In the genomic region with DNA sequence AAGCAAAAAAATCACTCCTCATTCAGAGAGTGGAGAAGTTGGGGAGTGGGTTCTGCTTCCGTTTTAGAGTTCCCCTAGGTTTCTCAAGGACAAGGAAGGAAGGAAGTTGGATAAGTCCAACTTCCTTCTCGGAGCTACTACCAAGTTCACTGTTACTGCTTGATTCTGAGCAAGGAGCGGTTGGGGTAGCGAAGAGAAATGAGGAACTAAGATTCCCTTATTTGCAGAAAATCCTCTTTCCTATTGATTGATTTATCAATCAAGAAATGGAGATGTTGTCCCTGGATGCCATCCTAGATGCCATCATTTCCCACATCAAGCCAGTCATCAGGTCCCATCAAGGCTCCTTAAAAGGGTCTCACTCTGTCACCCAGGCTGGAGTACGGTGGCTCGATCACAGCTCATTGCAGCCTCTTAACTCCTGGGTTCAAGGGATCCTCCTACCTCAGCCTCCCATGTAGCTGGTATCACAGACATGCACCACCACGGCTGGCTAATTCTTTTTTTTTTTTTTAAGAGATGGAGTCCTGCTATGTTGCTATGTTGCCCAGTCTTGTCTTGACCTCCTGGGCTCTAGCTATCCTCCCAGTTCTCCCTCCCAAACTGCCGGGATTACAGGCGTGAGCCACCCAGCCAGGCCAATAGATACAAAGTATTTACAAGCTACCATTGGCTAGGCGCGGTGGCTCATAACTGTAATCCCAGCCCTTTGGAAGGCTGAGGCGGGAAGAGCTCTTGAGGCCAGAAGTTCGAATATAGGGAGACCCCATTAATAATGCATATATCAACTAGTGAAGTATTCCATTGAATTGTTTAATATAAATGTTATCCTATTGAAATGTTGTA, we compare ENCODE assay signal across 1 cellular context.
TF ChIP-seq lines count a peak whose summit lies in the region.

No MANE protein-coding gene starts in this region.

TF ChIP-seq in K562, 482 proteins besides CTCF, POLR2A, EP300 and RAD21 (continued from another document and continues in another):
- TF ChIP-seq SRSF1 (IDR thresholded peaks at IDR 0.05; ENCODE audit: low read depth, low read length) (no peak), TAF7 (tag; IDR thresholded peaks at IDR 0.05) (0 out of 2 replicates have a peak, but pooled peaks have one; percentile 23), PYGO2 (tag; IDR thresholded peaks at IDR 0.05) (no peak), SLC30A9 (CRISPR knock-in tag; IDR thresholded peaks at IDR 0.05) (no peak), NR2F6 (CRISPR knock-in tag; IDR thresholded peaks at IDR 0.05) (no peak), EP400 (IDR thresholded peaks at IDR 0.05) (no peak), FOXJ2 (tag; IDR thresholded peaks at IDR 0.05) (no peak; the same call in 1 of the 2 replicates), MAFK (IDR thresholded peaks at IDR 0.05; ENCODE audit: low read length) (no peak), RBM14 (IDR thresholded peaks at IDR 0.05; ENCODE audit: borderline replicate concordance, insufficient read depth, low read depth, low read length) (no peak), NELFE (IDR thresholded peaks at IDR 0.05; ENCODE audit: insufficient read depth, insufficient read length) (no peak), RBM17 (IDR thresholded peaks at IDR 0.05; ENCODE audit: borderline replicate concordance, low read depth, low read length) (no peak), PURB (CRISPR knock-in tag; IDR thresholded peaks at IDR 0.05; ENCODE audit: low read depth) (no peak), CBFA2T2 (conservative IDR thresholded peaks at IDR 0.05) (no peak), DNMT1 (IDR thresholded peaks at IDR 0.05) (no peak), SUPT5H (IDR thresholded peaks at IDR 0.05) (no peak), ARID2 (IDR thresholded peaks at IDR 0.05) (0 out of 2 replicates have a peak, but pooled peaks have one; percentile 32), ZNF282 (CRISPR knock-in tag; IDR thresholded peaks at IDR 0.05) (no peak), HDAC2 (IDR thresholded peaks at IDR 0.05) (peak; percentile 72; the same call in 1 of the 2 replicates), KDM5B (IDR thresholded peaks at IDR 0.05; ENCODE audit: insufficient replicate concordance, low read depth, low read length) (no peak), ZKSCAN3 (CRISPR knock-in tag; IDR thresholded peaks at IDR 0.05) (no peak), POLR3G (IDR thresholded peaks at IDR 0.05; ENCODE audit: extremely low read depth, insufficient read length, insufficient replicate concordance) (no peak), HNRNPUL1 (IDR thresholded peaks at IDR 0.05; ENCODE audit: low read length) (no peak), TOE1 (IDR thresholded peaks at IDR 0.05; ENCODE audit: borderline replicate concordance) (0 out of 2 replicates have a peak, but pooled peaks have one; percentile 4), TOE1 (CRISPR knock-in tag; IDR thresholded peaks at IDR 0.05; ENCODE audit: borderline replicate concordance, low read depth) (0 out of 2 replicates have a peak, but pooled peaks have one; percentile 24), KLF13 (tag; IDR thresholded peaks at IDR 0.05; ENCODE audit: borderline replicate concordance, low read depth) (no peak), MEIS2 (IDR thresholded peaks at IDR 0.05; ENCODE audit: partially characterized antibody) (peak; percentile 25), POLR3A (IDR thresholded peaks at IDR 0.05; ENCODE audit: borderline replicate concordance, extremely low read depth, insufficient read depth, insufficient read length) (no peak)
- TF ChIP-seq, protein P1, sequence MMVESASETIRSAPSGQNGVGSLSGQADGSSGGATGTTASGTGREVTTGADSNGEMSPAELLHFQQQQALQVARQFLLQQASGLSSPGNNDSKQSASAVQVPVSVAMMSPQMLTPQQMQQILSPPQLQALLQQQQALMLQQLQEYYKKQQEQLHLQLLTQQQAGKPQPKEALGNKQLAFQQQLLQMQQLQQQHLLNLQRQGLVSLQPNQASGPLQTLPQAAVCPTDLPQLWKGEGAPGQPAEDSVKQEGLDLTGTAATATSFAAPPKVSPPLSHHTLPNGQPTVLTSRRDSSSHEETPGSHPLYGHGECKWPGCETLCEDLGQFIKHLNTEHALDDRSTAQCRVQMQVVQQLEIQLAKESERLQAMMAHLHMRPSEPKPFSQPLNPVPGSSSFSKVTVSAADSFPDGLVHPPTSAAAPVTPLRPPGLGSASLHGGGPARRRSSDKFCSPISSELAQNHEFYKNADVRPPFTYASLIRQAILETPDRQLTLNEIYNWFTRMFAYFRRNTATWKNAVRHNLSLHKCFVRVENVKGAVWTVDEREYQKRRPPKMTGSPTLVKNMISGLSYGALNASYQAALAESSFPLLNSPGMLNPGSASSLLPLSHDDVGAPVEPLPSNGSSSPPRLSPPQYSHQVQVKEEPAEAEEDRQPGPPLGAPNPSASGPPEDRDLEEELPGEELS (CRISPR knock-in tag; IDR thresholded peaks at IDR 0.05; ENCODE audit: borderline replicate concordance): no peak
- TF ChIP-seq, protein P2, sequence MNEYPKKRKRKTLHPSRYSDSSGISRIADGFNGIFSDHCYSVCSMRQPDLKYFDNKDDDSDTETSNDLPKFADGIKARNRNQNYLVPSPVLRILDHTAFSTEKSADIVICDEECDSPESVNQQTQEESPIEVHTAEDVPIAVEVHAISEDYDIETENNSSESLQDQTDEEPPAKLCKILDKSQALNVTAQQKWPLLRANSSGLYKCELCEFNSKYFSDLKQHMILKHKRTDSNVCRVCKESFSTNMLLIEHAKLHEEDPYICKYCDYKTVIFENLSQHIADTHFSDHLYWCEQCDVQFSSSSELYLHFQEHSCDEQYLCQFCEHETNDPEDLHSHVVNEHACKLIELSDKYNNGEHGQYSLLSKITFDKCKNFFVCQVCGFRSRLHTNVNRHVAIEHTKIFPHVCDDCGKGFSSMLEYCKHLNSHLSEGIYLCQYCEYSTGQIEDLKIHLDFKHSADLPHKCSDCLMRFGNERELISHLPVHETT (CRISPR knock-in tag; conservative IDR thresholded peaks at IDR 0.05 in 1 of 2, IDR thresholded peaks at IDR 0.05 in 1 of 2): peak in 1 of 2 experiments; percentile 38; a peak in 1 of 4 replicates
- TF ChIP-seq, protein P3, sequence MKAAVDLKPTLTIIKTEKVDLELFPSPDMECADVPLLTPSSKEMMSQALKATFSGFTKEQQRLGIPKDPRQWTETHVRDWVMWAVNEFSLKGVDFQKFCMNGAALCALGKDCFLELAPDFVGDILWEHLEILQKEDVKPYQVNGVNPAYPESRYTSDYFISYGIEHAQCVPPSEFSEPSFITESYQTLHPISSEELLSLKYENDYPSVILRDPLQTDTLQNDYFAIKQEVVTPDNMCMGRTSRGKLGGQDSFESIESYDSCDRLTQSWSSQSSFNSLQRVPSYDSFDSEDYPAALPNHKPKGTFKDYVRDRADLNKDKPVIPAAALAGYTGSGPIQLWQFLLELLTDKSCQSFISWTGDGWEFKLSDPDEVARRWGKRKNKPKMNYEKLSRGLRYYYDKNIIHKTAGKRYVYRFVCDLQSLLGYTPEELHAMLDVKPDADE (conservative IDR thresholded peaks at IDR 0.05; ENCODE audit: control insufficient read depth, low read depth, low read length): no peak
- TF ChIP-seq, protein P4, sequence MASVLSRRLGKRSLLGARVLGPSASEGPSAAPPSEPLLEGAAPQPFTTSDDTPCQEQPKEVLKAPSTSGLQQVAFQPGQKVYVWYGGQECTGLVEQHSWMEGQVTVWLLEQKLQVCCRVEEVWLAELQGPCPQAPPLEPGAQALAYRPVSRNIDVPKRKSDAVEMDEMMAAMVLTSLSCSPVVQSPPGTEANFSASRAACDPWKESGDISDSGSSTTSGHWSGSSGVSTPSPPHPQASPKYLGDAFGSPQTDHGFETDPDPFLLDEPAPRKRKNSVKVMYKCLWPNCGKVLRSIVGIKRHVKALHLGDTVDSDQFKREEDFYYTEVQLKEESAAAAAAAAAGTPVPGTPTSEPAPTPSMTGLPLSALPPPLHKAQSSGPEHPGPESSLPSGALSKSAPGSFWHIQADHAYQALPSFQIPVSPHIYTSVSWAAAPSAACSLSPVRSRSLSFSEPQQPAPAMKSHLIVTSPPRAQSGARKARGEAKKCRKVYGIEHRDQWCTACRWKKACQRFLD (CRISPR knock-in tag; IDR thresholded peaks at IDR 0.05): 0 out of 2 replicates have a peak, but pooled peaks have one; percentile 32
- TF ChIP-seq, protein P5, sequence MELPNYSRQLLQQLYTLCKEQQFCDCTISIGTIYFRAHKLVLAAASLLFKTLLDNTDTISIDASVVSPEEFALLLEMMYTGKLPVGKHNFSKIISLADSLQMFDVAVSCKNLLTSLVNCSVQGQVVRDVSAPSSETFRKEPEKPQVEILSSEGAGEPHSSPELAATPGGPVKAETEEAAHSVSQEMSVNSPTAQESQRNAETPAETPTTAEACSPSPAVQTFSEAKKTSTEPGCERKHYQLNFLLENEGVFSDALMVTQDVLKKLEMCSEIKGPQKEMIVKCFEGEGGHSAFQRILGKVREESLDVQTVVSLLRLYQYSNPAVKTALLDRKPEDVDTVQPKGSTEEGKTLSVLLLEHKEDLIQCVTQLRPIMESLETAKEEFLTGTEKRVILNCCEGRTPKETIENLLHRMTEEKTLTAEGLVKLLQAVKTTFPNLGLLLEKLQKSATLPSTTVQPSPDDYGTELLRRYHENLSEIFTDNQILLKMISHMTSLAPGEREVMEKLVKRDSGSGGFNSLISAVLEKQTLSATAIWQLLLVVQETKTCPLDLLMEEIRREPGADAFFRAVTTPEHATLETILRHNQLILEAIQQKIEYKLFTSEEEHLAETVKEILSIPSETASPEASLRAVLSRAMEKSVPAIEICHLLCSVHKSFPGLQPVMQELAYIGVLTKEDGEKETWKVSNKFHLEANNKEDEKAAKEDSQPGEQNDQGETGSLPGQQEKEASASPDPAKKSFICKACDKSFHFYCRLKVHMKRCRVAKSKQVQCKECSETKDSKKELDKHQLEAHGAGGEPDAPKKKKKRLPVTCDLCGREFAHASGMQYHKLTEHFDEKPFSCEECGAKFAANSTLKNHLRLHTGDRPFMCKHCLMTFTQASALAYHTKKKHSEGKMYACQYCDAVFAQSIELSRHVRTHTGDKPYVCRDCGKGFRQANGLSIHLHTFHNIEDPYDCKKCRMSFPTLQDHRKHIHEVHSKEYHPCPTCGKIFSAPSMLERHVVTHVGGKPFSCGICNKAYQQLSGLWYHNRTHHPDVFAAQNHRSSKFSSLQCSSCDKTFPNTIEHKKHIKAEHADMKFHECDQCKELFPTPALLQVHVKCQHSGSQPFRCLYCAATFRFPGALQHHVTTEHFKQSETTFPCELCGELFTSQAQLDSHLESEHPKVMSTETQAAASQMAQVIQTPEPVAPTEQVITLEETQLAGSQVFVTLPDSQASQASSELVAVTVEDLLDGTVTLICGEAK (IDR thresholded peaks at IDR 0.05): 0 out of 2 replicates have a peak, but pooled peaks have one; percentile 51
- TF ChIP-seq, protein P5 (CRISPR knock-in tag; IDR thresholded peaks at IDR 0.05): no peak
- TF ChIP-seq, protein P6, sequence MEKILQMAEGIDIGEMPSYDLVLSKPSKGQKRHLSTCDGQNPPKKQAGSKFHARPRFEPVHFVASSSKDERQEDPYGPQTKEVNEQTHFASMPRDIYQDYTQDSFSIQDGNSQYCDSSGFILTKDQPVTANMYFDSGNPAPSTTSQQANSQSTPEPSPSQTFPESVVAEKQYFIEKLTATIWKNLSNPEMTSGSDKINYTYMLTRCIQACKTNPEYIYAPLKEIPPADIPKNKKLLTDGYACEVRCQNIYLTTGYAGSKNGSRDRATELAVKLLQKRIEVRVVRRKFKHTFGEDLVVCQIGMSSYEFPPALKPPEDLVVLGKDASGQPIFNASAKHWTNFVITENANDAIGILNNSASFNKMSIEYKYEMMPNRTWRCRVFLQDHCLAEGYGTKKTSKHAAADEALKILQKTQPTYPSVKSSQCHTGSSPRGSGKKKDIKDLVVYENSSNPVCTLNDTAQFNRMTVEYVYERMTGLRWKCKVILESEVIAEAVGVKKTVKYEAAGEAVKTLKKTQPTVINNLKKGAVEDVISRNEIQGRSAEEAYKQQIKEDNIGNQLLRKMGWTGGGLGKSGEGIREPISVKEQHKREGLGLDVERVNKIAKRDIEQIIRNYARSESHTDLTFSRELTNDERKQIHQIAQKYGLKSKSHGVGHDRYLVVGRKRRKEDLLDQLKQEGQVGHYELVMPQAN (IDR thresholded peaks at IDR 0.05; ENCODE audit: borderline replicate concordance): no peak
